In genomic region chr1:3529099-3529729, GRCh38 we compare ENCODE assay signal across 9 cellular contexts.
DNase-seq lines count a peak whose midpoint lies in the region; ATAC-seq and TF ChIP-seq lines count a peak whose summit lies in the region.
"Had no signal": no experiment of that assay in that cellular context is flagged by ENCODE, and none has a peak within 500 bp of the region (broad histone marks: within the 10 kb centered on the region; RNA-seq: fewer than 3 reads in every experiment).

No MANE protein-coding gene starts in this region.

- H3K9me3 ChIP-seq in right lobe of liver, result no peaks in the 10 kb centered on the region

- TF ChIP-seq POLR2A in right lobe of liver (IDR thresholded peaks at IDR 0.05), result no peak

- POLR2A ChIA-PET in activated CD4-positive, alpha-beta T cell treated with anti-CD3 and anti-CD28 coated beads, Interleukin-2, amount 10 ng/mL, durations not matched to agents 7 days and 5 days (lab: Charles Lee), result no interaction called here

- peaks cover 2% of the 10 kb centered on the region for H3K36me3 Mint-ChIP-seq in activated CD4-positive, alpha-beta T cell treated with anti-CD3 and anti-CD28 coated beads, Interleukin-2, amount 10 ng/mL, durations not matched to agents 7 days and 5 days (ENCODE audit: low read depth)
- no peaks in the 10 kb centered on the region for H3K36me3 Mint-ChIP-seq in activated T-helper 2 cell treated with anti-CD3 and anti-CD28 coated beads, Interferon-gamma antibody, Interleukin-2, Interleukin-4, amounts not matched to agents 10 μg/mL and 5 μg/mL and 100 μg/mL, durations not matched to agents 14 hours and 24 hours and 36 hours (ENCODE audit: low read depth)
- H3K36me3 Mint-ChIP-seq in type B pancreatic cell, result no peaks in the 10 kb centered on the region

- H3K27me3 ChIP-seq in right lobe of liver, result no peaks in the 10 kb centered on the region

- no peak overlapping the region for H3K27ac ChIP-seq in right lobe of liver

- peak; percentile 84 to 90 (median 88) for ATAC-seq in right lobe of liver
- ATAC-seq in HG02885 (IDR thresholded peaks at IDR 0.05; ENCODE audit: poor library complexity, unreplicated experiment), result no peak
- no peak for ATAC-seq in HG03039 (IDR thresholded peaks at IDR 0.05; ENCODE audit: unreplicated experiment)

- no CpG with 5 or more reads among the region's 17 CpGs for WGBS in right lobe of liver (ENCODE audit: insufficient coverage, low coverage, low lambda C conversion rate, missing lambda C conversion rate)

- no peak for TF ChIP-seq CTCF in right lobe of liver (IDR thresholded peaks at IDR 0.05)
- TF ChIP-seq CTCF in type B pancreatic cell (conservative IDR thresholded peaks at IDR 0.05), result no peak

- H3K9me3 Mint-ChIP-seq in activated CD4-positive, alpha-beta T cell treated with anti-CD3 and anti-CD28 coated beads, Interleukin-2, amount 10 ng/mL, durations not matched to agents 7 days and 5 days, result no peaks in the 10 kb centered on the region
- H3K9me3 Mint-ChIP-seq in activated T-helper 2 cell treated with anti-CD3 and anti-CD28 coated beads, Interferon-gamma antibody, Interleukin-2, Interleukin-4, amounts not matched to agents 10 μg/mL and 5 μg/mL and 100 μg/mL, durations not matched to agents 14 hours and 24 hours and 36 hours, result no peaks in the 10 kb centered on the region
- no peaks in the 10 kb centered on the region for H3K9me3 Mint-ChIP-seq in type B pancreatic cell

- peaks cover 15% of the 10 kb centered on the region for H3K4me1 Mint-ChIP-seq in activated CD4-positive, alpha-beta T cell treated with anti-CD3 and anti-CD28 coated beads, Interleukin-2, amount 10 ng/mL, durations not matched to agents 7 days and 5 days
- H3K4me1 Mint-ChIP-seq in activated T-helper 2 cell treated with anti-CD3 and anti-CD28 coated beads, Interferon-gamma antibody, Interleukin-2, Interleukin-4, amounts not matched to agents 10 μg/mL and 5 μg/mL and 100 μg/mL, durations not matched to agents 14 hours and 24 hours and 36 hours (ENCODE audit: low read depth), result peaks cover 2% of the 10 kb centered on the region
- H3K4me1 Mint-ChIP-seq in type B pancreatic cell (ENCODE audit: unreplicated experiment), result peaks cover 6% of the 10 kb centered on the region

- no peak for DNase-seq in activated CD4-positive, alpha-beta T cell treated with anti-CD3 and anti-CD28 coated beads, Interleukin-2, amount 10 ng/mL, durations not matched to agents 7 days and 5 days
- DNase-seq in activated CD4-positive, alpha-beta T cell treated with anti-CD3 and anti-CD28 coated beads for 4 hours, result no peak
- DNase-seq in activated T-helper 2 cell treated with anti-CD3 and anti-CD28 coated beads, Interferon-gamma antibody, Interleukin-2, Interleukin-4, amounts not matched to agents 10 μg/mL and 5 μg/mL and 100 μg/mL, durations not matched to agents 14 hours and 24 hours and 36 hours (ENCODE audit: low spot score), result no peak
- DNase-seq in right lobe of liver (peak; percentile 81 to 90 (median 89)), type B pancreatic cell (ENCODE audit: extremely low spot score, unreplicated experiment) (no peak)
- no peak for DNase-seq in activated CD8-positive, alpha-beta memory T cell treated with anti-CD3 and anti-CD28 coated beads, Interleukin-2, amount 50 U/mL, for 4 hours
- DNase-seq: retina had no signal

- H3K4me1 ChIP-seq in right lobe of liver, result peaks cover 0 to 23% (median 5%) of the 10 kb centered on the region in 4 donors

- no peak overlapping the region for H3K27ac Mint-ChIP-seq in activated CD4-positive, alpha-beta T cell treated with anti-CD3 and anti-CD28 coated beads, Interleukin-2, amount 10 ng/mL, durations not matched to agents 7 days and 5 days
- H3K27ac Mint-ChIP-seq in activated T-helper 2 cell treated with anti-CD3 and anti-CD28 coated beads, Interferon-gamma antibody, Interleukin-2, Interleukin-4, amounts not matched to agents 10 μg/mL and 5 μg/mL and 100 μg/mL, durations not matched to agents 14 hours and 24 hours and 36 hours, result no peak overlapping the region
- no peak overlapping the region for H3K27ac Mint-ChIP-seq in type B pancreatic cell

- CTCF ChIA-PET in activated CD4-positive, alpha-beta T cell treated with anti-CD3 and anti-CD28 coated beads, Interleukin-2, amount 10 ng/mL, durations not matched to agents 7 days and 5 days (lab: Charles Lee), result interaction anchor here (0.7 to 1.6 kb wide), 2 partner anchors 11 to 452 kb away, joined by 3 to 4 read pairs; no protein-coding TSS in a partner anchor

- H3K27me3 Mint-ChIP-seq in activated CD4-positive, alpha-beta T cell treated with anti-CD3 and anti-CD28 coated beads, Interleukin-2, amount 10 ng/mL, durations not matched to agents 7 days and 5 days, result no peaks in the 10 kb centered on the region
- H3K27me3 Mint-ChIP-seq in activated T-helper 2 cell treated with anti-CD3 and anti-CD28 coated beads, Interferon-gamma antibody, Interleukin-2, Interleukin-4, amounts not matched to agents 10 μg/mL and 5 μg/mL and 100 μg/mL, durations not matched to agents 14 hours and 24 hours and 36 hours (ENCODE audit: low read depth), result peaks cover 3% of the 10 kb centered on the region
- no peaks in the 10 kb centered on the region for H3K27me3 Mint-ChIP-seq in type B pancreatic cell

- H3K4me3 ChIP-seq in right lobe of liver, result no peak overlapping the region

- peak overlapping the region; percentile 81 for H3K4me3 Mint-ChIP-seq in activated CD4-positive, alpha-beta T cell treated with anti-CD3 and anti-CD28 coated beads, Interleukin-2, amount 10 ng/mL, durations not matched to agents 7 days and 5 days
- H3K4me3 Mint-ChIP-seq in activated T-helper 2 cell treated with anti-CD3 and anti-CD28 coated beads, Interferon-gamma antibody, Interleukin-2, Interleukin-4, amounts not matched to agents 10 μg/mL and 5 μg/mL and 100 μg/mL, durations not matched to agents 14 hours and 24 hours and 36 hours (ENCODE audit: low read depth), result peak overlapping the region; percentile 21
- H3K4me3 Mint-ChIP-seq in type B pancreatic cell, result peak overlapping the region; percentile 58

- intact Hi-C loops in activated T-helper 2 cell treated with anti-CD3 and anti-CD28 coated beads, Interferon-gamma antibody, Interleukin-2, Interleukin-4, amounts not matched to agents 10 μg/mL and 5 μg/mL and 100 μg/mL, durations not matched to agents 14 hours and 24 hours and 36 hours (cut with micrococcal nuclease), result no loop called here
- intact Hi-C loops in right lobe of liver (cut with DNase I), result no loop called here

- H3K36me3 ChIP-seq in right lobe of liver, result no peaks in the 10 kb centered on the region

Comparison
In these comparisons a context has a peak if more than half of its experiments do, and no peak if none do; other contexts are left out.
1. DNase-seq: peak in right lobe of liver (3 of 3); none in activated CD4-positive, alpha-beta T cell treated with anti-CD3 and anti-CD28 coated beads, Interleukin-2, amount 10 ng/mL, durations not matched to agents 7 days and 5 days (single experiment), activated CD4-positive, alpha-beta T cell treated with anti-CD3 and anti-CD28 coated beads for 4 hours (0 of 2), activated T-helper 2 cell treated with anti-CD3 and anti-CD28 coated beads, Interferon-gamma antibody, Interleukin-2, Interleukin-4, amounts not matched to agents 10 μg/mL and 5 μg/mL and 100 μg/mL, durations not matched to agents 14 hours and 24 hours and 36 hours (single experiment), type B pancreatic cell (single experiment) and activated CD8-positive, alpha-beta memory T cell treated with anti-CD3 and anti-CD28 coated beads, Interleukin-2, amount 50 U/mL, for 4 hours (single experiment).
2. H3K4me3 Mint-ChIP-seq: peak in every context shown above with its lines; median percentile 81 in activated CD4-positive, alpha-beta T cell treated with anti-CD3 and anti-CD28 coated beads, Interleukin-2, amount 10 ng/mL, durations not matched to agents 7 days and 5 days; 58 in type B pancreatic cell; 21 in activated T-helper 2 cell treated with anti-CD3 and anti-CD28 coated beads, Interferon-gamma antibody, Interleukin-2, Interleukin-4, amounts not matched to agents 10 μg/mL and 5 μg/mL and 100 μg/mL, durations not matched to agents 14 hours and 24 hours and 36 hours.
3. ATAC-seq: peak in right lobe of liver (4 of 4); none in HG02885 (single experiment) and HG03039 (single experiment).